ENCODE assay signal across 9 cellular contexts in the genomic region with DNA sequence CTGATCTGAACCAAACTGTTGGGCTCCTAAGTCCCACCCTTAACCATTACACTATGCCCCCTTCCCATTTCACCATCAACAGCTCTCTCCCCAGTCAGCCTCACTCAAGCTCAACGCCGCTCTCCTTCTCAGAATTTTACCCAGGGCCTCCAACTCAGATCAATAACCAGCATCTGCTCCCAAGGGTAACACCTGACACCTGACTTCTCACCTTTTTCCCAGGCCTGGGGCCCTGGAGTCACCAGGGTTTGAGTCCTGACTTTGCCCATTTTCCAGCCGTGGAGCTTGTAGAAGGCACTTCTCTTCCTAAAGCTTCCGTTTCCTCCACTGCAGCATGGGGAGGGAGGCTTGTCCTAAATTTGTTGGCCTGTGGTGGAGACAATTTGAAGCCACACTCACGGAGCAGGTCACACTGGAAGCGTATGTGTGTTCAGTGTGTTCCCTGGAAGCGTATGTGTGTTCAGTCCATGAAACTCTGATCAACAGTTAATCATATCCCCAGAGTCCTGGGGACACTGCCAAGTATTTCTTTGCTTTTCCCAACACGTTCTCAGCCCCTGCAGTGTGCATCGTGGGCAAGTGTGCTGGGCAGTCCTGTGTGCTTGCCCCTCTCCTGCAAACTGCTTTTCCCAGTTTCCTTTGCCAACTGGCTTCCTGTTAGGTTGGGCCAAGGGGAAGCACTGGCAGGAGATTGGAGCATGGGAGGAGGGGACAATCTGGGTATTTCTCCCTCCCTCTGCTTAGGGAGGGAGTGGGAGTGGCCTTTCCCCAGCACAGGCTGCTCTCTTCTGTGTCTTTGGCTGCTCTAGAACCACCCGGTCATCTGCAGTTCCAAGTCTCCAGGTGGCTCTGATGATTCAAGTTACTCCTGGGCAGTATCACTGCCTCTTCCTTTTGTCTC. TPM values are rescaled to one million over a fixed set of nuclear protein-coding genes. Genes with fewer than 3 reads are reported as not detected.
DNase-seq lines count a peak whose midpoint lies in the region; ATAC-seq and TF ChIP-seq lines count a peak whose summit lies in the region.
"Had no signal": no experiment of that assay in that cellular context is flagged by ENCODE, and none has a peak within 500 bp of the region (broad histone marks: within the 10 kb centered on the region; RNA-seq: fewer than 3 reads in every experiment).

No MANE protein-coding gene starts in this region.

- 47 to 59% methylated on average over 4 to 5 of the region's 10 CpGs for WGBS in gastroesophageal sphincter (ENCODE audit: low coverage in 1 of 2), 2 donors

- no peaks in the 10 kb centered on the region for H3K36me3 ChIP-seq in gastroesophageal sphincter

- peaks cover 0 to 62% (median 7%) of the 10 kb centered on the region in 3 donors for H3K4me1 ChIP-seq in gastroesophageal sphincter
- H3K4me1 ChIP-seq: parathyroid adenoma had no signal

- H3K27me3 ChIP-seq in gastroesophageal sphincter: no peaks in the 10 kb centered on the region

- H3K4me3 ChIP-seq in gastroesophageal sphincter (no peak overlapping the region), skin epidermis (no peak overlapping the region)

- H3K27ac ChIP-seq in RWPE1: peak overlapping the region; percentile 62
- peak overlapping the region in 3 of 4 donors; percentile 43 to 53 (median 43) for H3K27ac ChIP-seq in gastroesophageal sphincter
- peak overlapping the region in 11 of 21 experiments; percentile 6 to 60 (median 26) for H3K27ac ChIP-seq in skin epidermis
- H3K27ac ChIP-seq: parathyroid adenoma had no signal

- H3K9me3 ChIP-seq in gastroesophageal sphincter: no peaks in the 10 kb centered on the region

- DNase-seq in NCI-H146 (lab: John Stamatoyannopoulos, UW) (peak; percentile 2), NCI-H146 treated with DMSO at 0.1 percent for 48 hours (lab: John Stamatoyannopoulos, UW; ENCODE audit: unreplicated experiment) (no peak), RWPE1 (ENCODE audit: low spot score) (peak; percentile 49), SIG-M5 treated with dmso at 0.1 percent for 504 hours (lab: John Stamatoyannopoulos, UW; ENCODE audit: unreplicated experiment) (no peak)

- ATAC-seq in gastroesophageal sphincter (peak; percentile 60), GM19397 (IDR thresholded peaks at IDR 0.05; ENCODE audit: unreplicated experiment) (no peak), HG02623 (IDR thresholded peaks at IDR 0.05; ENCODE audit: unreplicated experiment) (no peak)

- TF ChIP-seq CTCF in RWPE1 (conservative IDR thresholded peaks at IDR 0.05; ENCODE audit: low read depth): no peak
- no peak for TF ChIP-seq CTCF in gastroesophageal sphincter (IDR thresholded peaks at IDR 0.05)

- POLR2A ChIA-PET in RWPE1 (lab: Yijun Ruan, JAX; ENCODE audit: low non-redundant PET): no interaction called here

- no peak for TF ChIP-seq EP300 in gastroesophageal sphincter (IDR thresholded peaks at IDR 0.05)

- CTCF ChIA-PET in RWPE1 (lab: Yijun Ruan, JAX): interaction anchor here (0.6 to 0.7 kb wide), 2 partner anchors 8 to 36 kb away, joined by 3 read pairs; no protein-coding TSS in a partner anchor

- no peak for TF ChIP-seq POLR2A in gastroesophageal sphincter (IDR thresholded peaks at IDR 0.05)

RNA-seq across cellular contexts. Expression of a gene that starts 36.9 kb away (rescaled TPM):
- total RNA-seq in gastroesophageal sphincter: 10 to 100 TPM; 13.2 to 31.7 (median 19.3) TPM

Comparison
In these comparisons a context has a peak if more than half of its experiments do, and no peak if none do; other contexts are left out.
1. DNase-seq: peak in NCI-H146 (single experiment) and RWPE1 (single experiment); none in NCI-H146 treated with DMSO at 0.1 percent for 48 hours (single experiment) and SIG-M5 treated with dmso at 0.1 percent for 504 hours (single experiment).
2. Peak in every context shown above with its lines, with median percentiles within 50 percentile points of each other: H3K27ac ChIP-seq.